Comparison of ENCODE assay signal across 8 cellular contexts in genomic region chr10:88091490-88092061, GRCh38.
DNase-seq lines count a peak whose midpoint lies in the region; ATAC-seq and TF ChIP-seq lines count a peak whose summit lies in the region.

No MANE protein-coding gene starts in this region.

- H3K27me3 Mint-ChIP-seq in activated T-cell treated with anti-CD3 and anti-CD28 coated beads, Interleukin-2, amount 50 U/mL, for 4 hours (ENCODE audit: low read depth): no peaks in the 10 kb centered on the region

- H3K4me3 Mint-ChIP-seq in activated T-cell treated with anti-CD3 and anti-CD28 coated beads, Interleukin-2, amount 50 U/mL, for 4 hours: no peak overlapping the region

- H3K4me2 ChIP-seq in hepatocyte: no peak overlapping the region

- DNase-seq in GF-D8 (lab: John Stamatoyannopoulos, UW) (peak; percentile 63), MV-4-11 (lab: John Stamatoyannopoulos, UW) (peak; percentile 69), LoVo (ENCODE audit: low spot score) (no peak), hepatocyte (ENCODE audit: low spot score) (no peak), DMS 273 treated with DMSO at 0.1 percent for 48 hours (lab: John Stamatoyannopoulos, UW) (no peak)
- peak; percentile 44 for DNase-seq in activated T-cell treated with anti-CD3 and anti-CD28 coated beads, Interleukin-2, amount 50 U/mL, for 4 hours
- DNase-seq in stimulated activated CD4-positive, alpha-beta T cell treated with anti-CD3 and anti-CD28 coated beads, Interleukin-15, amount 100 ng/mL, for 48 hours (ENCODE audit: low read depth in 2 of 2): peak; percentile 72 to 77

- H3K9me3 ChIP-seq in hepatocyte (ENCODE audit: low read depth): no peaks in the 10 kb centered on the region

- peaks cover 17% of the 10 kb centered on the region for H3K4me1 ChIP-seq in hepatocyte (ENCODE audit: insufficient read depth)

- no peak overlapping the region for H3K4me3 ChIP-seq in hepatocyte

- peak; percentile 74 for ATAC-seq in GM21737 (IDR thresholded peaks at IDR 0.05; ENCODE audit: unreplicated experiment)
- peak; percentile 93 for ATAC-seq in activated T-cell treated with anti-CD3 and anti-CD28 coated beads, Interleukin-2, amount 50 U/mL, for 4 hours

- H3K36me3 ChIP-seq in hepatocyte (replicated peaks; ENCODE audit: insufficient read depth, low read depth): no peaks in the 10 kb centered on the region

- WGBS in hepatocyte (ENCODE audit: low lambda C conversion rate, missing lambda C conversion rate): 73% methylated on average over 4 of the region's 4 CpGs

- no peaks in the 10 kb centered on the region for H4K20me1 ChIP-seq in hepatocyte (ENCODE audit: insufficient read depth, poor library complexity, severe bottlenecking)

- TF ChIP-seq CTCF in hepatocyte (IDR thresholded peaks at IDR 0.05; ENCODE audit: poor library complexity): no peak

- no peaks in the 10 kb centered on the region for H3K36me3 Mint-ChIP-seq in activated T-cell treated with anti-CD3 and anti-CD28 coated beads, Interleukin-2, amount 50 U/mL, for 4 hours (ENCODE audit: insufficient read depth)

- H3K9me3 Mint-ChIP-seq in activated T-cell treated with anti-CD3 and anti-CD28 coated beads, Interleukin-2, amount 50 U/mL, for 4 hours: no peaks in the 10 kb centered on the region

- H3K4me1 Mint-ChIP-seq in activated T-cell treated with anti-CD3 and anti-CD28 coated beads, Interleukin-2, amount 50 U/mL, for 4 hours (ENCODE audit: low read depth): peaks cover 45% of the 10 kb centered on the region

- no peaks in the 10 kb centered on the region for H3K79me2 ChIP-seq in hepatocyte

- no peaks in the 10 kb centered on the region for H3K9me2 ChIP-seq in hepatocyte (replicated peaks; ENCODE audit: insufficient read depth)

- no peak overlapping the region for H2AFZ ChIP-seq in hepatocyte

- H3K27ac ChIP-seq in hepatocyte: no peak overlapping the region

- H3K27me3 ChIP-seq in hepatocyte: no peaks in the 10 kb centered on the region

Comparison
In these comparisons a context has a peak if more than half of its experiments do, and no peak if none do; other contexts are left out.
1. DNase-seq: peak in GF-D8 (single experiment), MV-4-11 (single experiment), activated T-cell treated with anti-CD3 and anti-CD28 coated beads, Interleukin-2, amount 50 U/mL, for 4 hours (single experiment) and stimulated activated CD4-positive, alpha-beta T cell treated with anti-CD3 and anti-CD28 coated beads, Interleukin-15, amount 100 ng/mL, for 48 hours (2 of 2); none in LoVo (single experiment), hepatocyte (single experiment) and DMS 273 treated with DMSO at 0.1 percent for 48 hours (single experiment).